In the genomic region with DNA sequence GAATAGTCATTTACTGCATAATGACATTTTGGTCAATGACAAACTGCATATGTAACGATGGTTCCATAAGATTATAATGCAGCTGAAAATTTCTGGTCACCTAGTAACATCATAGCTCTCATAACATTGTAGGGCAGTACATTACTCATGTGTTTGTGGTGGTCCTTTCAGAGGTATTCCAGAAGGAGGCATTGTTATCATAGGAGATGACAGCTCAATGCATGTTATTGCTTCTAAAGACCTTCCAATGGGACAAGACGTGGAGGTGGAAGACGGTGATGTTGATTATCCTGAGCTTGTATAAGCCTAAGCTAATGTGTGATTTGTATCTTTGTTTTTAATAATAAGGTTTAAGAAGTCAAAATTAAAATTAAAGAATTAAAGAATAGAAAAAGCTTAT, we compare ENCODE assay signal across 16 cellular contexts. TPM values are rescaled to one million over a fixed set of nuclear protein-coding genes. Genes with fewer than 3 reads are reported as not detected.
DNase-seq lines count a peak whose midpoint lies in the region; ATAC-seq, FAIRE-seq and TF ChIP-seq lines count a peak whose summit lies in the region.
"Had no signal": no experiment of that assay in that cellular context is flagged by ENCODE, and none has a peak within 500 bp of the region (broad histone marks: within the 10 kb centered on the region; RNA-seq: fewer than 3 reads in every experiment).

No MANE protein-coding gene starts in this region.

- no peak overlapping the region for H3K4me3 Mint-ChIP-seq in CD4-positive, alpha-beta T cell
- H3K4me3 Mint-ChIP-seq: activated CD4-positive, alpha-beta T cell treated with anti-CD3 and anti-CD28 coated beads, Interleukin-2, amount 10 ng/mL, durations not matched to agents 7 days and 5 days had no signal

- TF ChIP-seq RAD21 in A549 (conservative IDR thresholded peaks at IDR 0.05 in 1 of 2, IDR thresholded peaks at IDR 0.05 in 1 of 2), result 0 out of 5 replicates have a peak, but pooled peaks of 1 of the 2 experiments have one; percentile 14

- H3K27me3 Mint-ChIP-seq in CD4-positive, alpha-beta T cell, result peaks cover 17% of the 10 kb centered on the region

- FAIRE-seq in A549 (lab: Jason Lieb, UNC), result peak; percentile 72
- FAIRE-seq: GM12892 had no signal

- no peaks in the 10 kb centered on the region for H3K36me3 ChIP-seq in spleen
- H3K36me3 ChIP-seq: prostate gland had no signal

- H3K27ac ChIP-seq in A549 (no peak overlapping the region), spleen (no peak overlapping the region)
- no peak overlapping the region for H3K27ac ChIP-seq in CD4-positive, alpha-beta T cell (ENCODE audit: low read depth, low read length)
- H3K27ac ChIP-seq: foreskin keratinocyte, prostate gland had no signal

- peaks cover 0 to 23% (median 0%) of the 10 kb centered on the region in 7 donors for H3K27me3 ChIP-seq in spleen (replicated peaks in 1 of 7)
- H3K27me3 ChIP-seq in CD4-positive, alpha-beta T cell (ENCODE audit: control insufficient read depth, insufficient read depth, low read length), result peaks cover 5% of the 10 kb centered on the region

- H3K4me1 ChIP-seq in A549 (no peaks in the 10 kb centered on the region), spleen (no peaks in the 10 kb centered on the region)
- H3K4me1 ChIP-seq: foreskin keratinocyte, prostate gland had no signal

- CTCF ChIA-PET in A549 (lab: Yijun Ruan, JAX) (interaction anchor here (1.1 kb wide), 1 partner anchor 32 kb away, joined by 3 read pairs; no protein-coding TSS in a partner anchor), HEK293T (lab: Yijun Ruan, JAX) (interaction anchor here (0.6 kb wide), 1 partner anchor 36 kb away, joined by 5 read pairs; no protein-coding TSS in a partner anchor)
- CTCF ChIA-PET in CD4-positive, alpha-beta T cell (lab: Charles Lee), result no interaction called here

- no peak for TF ChIP-seq EP300 in A549 (IDR thresholded peaks at IDR 0.05)

- no peak overlapping the region for H3K4me2 ChIP-seq in A549

- H3K9me3 ChIP-seq in A549, result peaks cover 13% of the 10 kb centered on the region; the same call in 2 of the 3 replicates
- H3K9me3 ChIP-seq in spleen, result peaks cover 6 to 26% (median 21%) of the 10 kb centered on the region in 8 donors
- H3K9me3 ChIP-seq in CD4-positive, alpha-beta T cell (ENCODE audit: control insufficient read depth, low read length), result peaks cover 18% of the 10 kb centered on the region
- H3K9me3 ChIP-seq: prostate gland had no signal

- H3K36me3 Mint-ChIP-seq in CD4-positive, alpha-beta T cell (ENCODE audit: low read depth), result no peaks in the 10 kb centered on the region

- ATAC-seq in A549, result no peak
- ATAC-seq in CD4-positive, alpha-beta T cell (ENCODE audit: poor library complexity), result no peak
- ATAC-seq: foreskin keratinocyte, Panc1 had no signal

- peaks cover 2% of the 10 kb centered on the region for H3K9me3 Mint-ChIP-seq in CD4-positive, alpha-beta T cell

- no peak for TF ChIP-seq POLR2A in A549 (IDR thresholded peaks at IDR 0.05; ENCODE audit: low read length)
- TF ChIP-seq POLR2A in spleen (IDR thresholded peaks at IDR 0.05), result no peak

- H3K4me3 ChIP-seq in A549 (no peak overlapping the region), spleen (no peak overlapping the region)
- H3K4me3 ChIP-seq: prostate gland had no signal

- POLR2A ChIA-PET in A549 (lab: Yijun Ruan, JAX) (no interaction called here), HEK293T (lab: Yijun Ruan, JAX) (no interaction called here)
- POLR2A ChIA-PET in CD4-positive, alpha-beta T cell (lab: Charles Lee), result no interaction called here

- no peak for DNase-seq in A549 (ENCODE audit: low read depth in 1 of 2, low spot score in 1 of 2)
- peak; percentile 3 for DNase-seq in HCEC 1CT
- DNase-seq in SHP77 (lab: John Stamatoyannopoulos, UW), result peak; percentile 16 to 27
- peak; percentile 48 for DNase-seq in fibroblast of peridontal ligament (ENCODE audit: extremely low read depth)
- DNase-seq in spleen, result no peak
- no peak for DNase-seq in T1000 (lab: John Stamatoyannopoulos, UW)
- no peak for DNase-seq in HEK293T (ENCODE audit: extremely low spot score)
- no peak for DNase-seq in CD4-positive, alpha-beta T cell
- DNase-seq: activated CD4-positive, alpha-beta T cell treated with anti-CD3 and anti-CD28 coated beads, Interleukin-2, amount 10 ng/mL, durations not matched to agents 7 days and 5 days; amniotic stem cell; EL; foreskin keratinocyte; T-helper 2 cell had no signal

- intact Hi-C loops in spleen (cut with DNase I; ENCODE audit: low total_unique reads), result no loop called here
- intact Hi-C loops in CD4-positive, alpha-beta T cell (cut with DNase I, micrococcal nuclease), result no loop called here

- no peak overlapping the region for H3K27ac Mint-ChIP-seq in CD4-positive, alpha-beta T cell
- H3K27ac Mint-ChIP-seq: activated CD4-positive, alpha-beta T cell treated with anti-CD3 and anti-CD28 coated beads, Interleukin-2, amount 10 ng/mL, durations not matched to agents 7 days and 5 days had no signal

- 71% methylated on average over 3 of the region's 3 CpGs for WGBS in A549 (ENCODE audit: missing lambda C conversion rate)
- WGBS in spleen, 5 donors, result 65 to 88% (median 81%) methylated on average over 3 of the region's 3 CpGs

- no peak for TF ChIP-seq CTCF in A549 (IDR thresholded peaks at IDR 0.05)
- peak in 4 of 11 experiments; percentile 19 to 35 (median 26) for TF ChIP-seq CTCF in spleen (IDR thresholded peaks at IDR 0.05 in 8 of 11, conservative IDR thresholded peaks at IDR 0.05 in 3 of 11)
- TF ChIP-seq CTCF in CD4-positive, alpha-beta T cell (IDR thresholded peaks at IDR 0.05), result no peak

- H3K4me1 Mint-ChIP-seq in CD4-positive, alpha-beta T cell (ENCODE audit: low read depth), result no peaks in the 10 kb centered on the region
- H3K4me1 Mint-ChIP-seq: activated CD4-positive, alpha-beta T cell treated with anti-CD3 and anti-CD28 coated beads, Interleukin-2, amount 10 ng/mL, durations not matched to agents 7 days and 5 days had no signal

TF ChIP-seq in A549, 52 proteins besides CTCF, POLR2A, EP300 and RAD21 (continues in another document):
- TF ChIP-seq EHMT2 (IDR thresholded peaks at IDR 0.05; ENCODE audit: low read depth) (no peak), HOXA7 (CRISPR knock-in tag; IDR thresholded peaks at IDR 0.05) (no peak), HEYL (CRISPR knock-in tag; IDR thresholded peaks at IDR 0.05) (no peak), KDM5A (IDR thresholded peaks at IDR 0.05) (no peak), HOXB13 (CRISPR knock-in tag; IDR thresholded peaks at IDR 0.05; ENCODE audit: low read depth) (no peak), TFCP2L1 (CRISPR knock-in tag; IDR thresholded peaks at IDR 0.05) (no peak), JUNB (IDR thresholded peaks at IDR 0.05) (no peak), KDM1A (IDR thresholded peaks at IDR 0.05; ENCODE audit: low read depth) (no peak), HDAC2 (IDR thresholded peaks at IDR 0.05) (no peak), ZC3H11A (IDR thresholded peaks at IDR 0.05) (no peak), FOXS1 (CRISPR knock-in tag; IDR thresholded peaks at IDR 0.05) (no peak), FOSL2 (IDR thresholded peaks at IDR 0.05) (no peak), FOSL2 (CRISPR knock-in tag; IDR thresholded peaks at IDR 0.05) (no peak), GATA3 (IDR thresholded peaks at IDR 0.05; ENCODE audit: borderline replicate concordance) (no peak), HOXB5 (CRISPR knock-in tag; IDR thresholded peaks at IDR 0.05) (no peak)
- TF ChIP-seq, protein P1, sequence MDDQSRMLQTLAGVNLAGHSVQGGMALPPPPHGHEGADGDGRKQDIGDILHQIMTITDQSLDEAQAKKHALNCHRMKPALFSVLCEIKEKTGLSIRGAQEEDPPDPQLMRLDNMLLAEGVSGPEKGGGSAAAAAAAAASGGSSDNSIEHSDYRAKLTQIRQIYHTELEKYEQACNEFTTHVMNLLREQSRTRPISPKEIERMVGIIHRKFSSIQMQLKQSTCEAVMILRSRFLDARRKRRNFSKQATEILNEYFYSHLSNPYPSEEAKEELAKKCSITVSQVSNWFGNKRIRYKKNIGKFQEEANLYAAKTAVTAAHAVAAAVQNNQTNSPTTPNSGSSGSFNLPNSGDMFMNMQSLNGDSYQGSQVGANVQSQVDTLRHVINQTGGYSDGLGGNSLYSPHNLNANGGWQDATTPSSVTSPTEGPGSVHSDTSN (IDR thresholded peaks at IDR 0.05), result no peak

TF ChIP-seq in HEK293T, 16 proteins besides CTCF, POLR2A, EP300 and RAD21:
- no peak for TF ChIP-seq TARDBP (IDR thresholded peaks at IDR 0.05)
- no peak for TF ChIP-seq ZNF384 (IDR thresholded peaks at IDR 0.05)
- TF ChIP-seq ELF4 (IDR thresholded peaks at IDR 0.05), result no peak
- TF ChIP-seq SP1 (IDR thresholded peaks at IDR 0.05), result no peak
- TF ChIP-seq, protein P2, sequence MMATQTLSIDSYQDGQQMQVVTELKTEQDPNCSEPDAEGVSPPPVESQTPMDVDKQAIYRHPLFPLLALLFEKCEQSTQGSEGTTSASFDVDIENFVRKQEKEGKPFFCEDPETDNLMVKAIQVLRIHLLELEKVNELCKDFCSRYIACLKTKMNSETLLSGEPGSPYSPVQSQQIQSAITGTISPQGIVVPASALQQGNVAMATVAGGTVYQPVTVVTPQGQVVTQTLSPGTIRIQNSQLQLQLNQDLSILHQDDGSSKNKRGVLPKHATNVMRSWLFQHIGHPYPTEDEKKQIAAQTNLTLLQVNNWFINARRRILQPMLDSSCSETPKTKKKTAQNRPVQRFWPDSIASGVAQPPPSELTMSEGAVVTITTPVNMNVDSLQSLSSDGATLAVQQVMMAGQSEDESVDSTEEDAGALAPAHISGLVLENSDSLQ (IDR thresholded peaks at IDR 0.05), result no peak

RNA-seq across cellular contexts. Expression of a gene that starts 43.8 kb away (rescaled TPM):
- 0.01 and 0.04 TPM in 2 replicates for polyA plus RNA-seq in A549 (2011; rRNA removed)
- 0.03 and 0.08 TPM in 2 replicates for polyA plus RNA-seq in A549 (2012; cell fraction: cytosol; rRNA removed)
- 0.02 and 0.12 TPM in 2 replicates for polyA plus RNA-seq in A549 (2012; cell fraction: nucleus; rRNA removed)
- polyA plus RNA-seq in A549 (2017; fragmentation: RNase III; extraction: RNeasy Plus Mini Kit Qiagen cat#74134 plus additional on column Dnase treatment), result 0.04 to 0.10 TPM (median 0.06 TPM) in 3 replicates
- 0.10 and 0.12 TPM in 2 replicates for polyA minus RNA-seq in A549 (2011; rRNA and poly(A)+ RNA removed)
- 1 to 10 TPM in 6 of 7 donors, under 1 TPM in 1; 0.26 to 4.1 (median 2.0) TPM for total RNA-seq in spleen
- 1 to 10 TPM in 1 of 3 donors, under 1 TPM in 2; 0.67 to 1.0 (median 0.93) TPM for polyA plus RNA-seq in spleen
- not detected for total RNA-seq in CD4-positive, alpha-beta T cell
- total RNA-seq: activated CD4-positive, alpha-beta T cell treated with anti-CD3 and anti-CD28 coated beads, Interleukin-2, amount 10 ng/mL, durations not matched to agents 7 days and 5 days; foreskin keratinocyte had no signal

Comparison
In these comparisons a context has a peak if more than half of its experiments do, and no peak if none do; other contexts are left out.
1. DNase-seq: peak in HCEC 1CT (single experiment), SHP77 (2 of 2) and fibroblast of peridontal ligament (single experiment); none in A549 (0 of 2), spleen (single experiment), T1000 (single experiment), HEK293T (single experiment) and CD4-positive, alpha-beta T cell (0 of 10).